Comparison of ENCODE assay signal across 25 cellular contexts in the genomic region with DNA sequence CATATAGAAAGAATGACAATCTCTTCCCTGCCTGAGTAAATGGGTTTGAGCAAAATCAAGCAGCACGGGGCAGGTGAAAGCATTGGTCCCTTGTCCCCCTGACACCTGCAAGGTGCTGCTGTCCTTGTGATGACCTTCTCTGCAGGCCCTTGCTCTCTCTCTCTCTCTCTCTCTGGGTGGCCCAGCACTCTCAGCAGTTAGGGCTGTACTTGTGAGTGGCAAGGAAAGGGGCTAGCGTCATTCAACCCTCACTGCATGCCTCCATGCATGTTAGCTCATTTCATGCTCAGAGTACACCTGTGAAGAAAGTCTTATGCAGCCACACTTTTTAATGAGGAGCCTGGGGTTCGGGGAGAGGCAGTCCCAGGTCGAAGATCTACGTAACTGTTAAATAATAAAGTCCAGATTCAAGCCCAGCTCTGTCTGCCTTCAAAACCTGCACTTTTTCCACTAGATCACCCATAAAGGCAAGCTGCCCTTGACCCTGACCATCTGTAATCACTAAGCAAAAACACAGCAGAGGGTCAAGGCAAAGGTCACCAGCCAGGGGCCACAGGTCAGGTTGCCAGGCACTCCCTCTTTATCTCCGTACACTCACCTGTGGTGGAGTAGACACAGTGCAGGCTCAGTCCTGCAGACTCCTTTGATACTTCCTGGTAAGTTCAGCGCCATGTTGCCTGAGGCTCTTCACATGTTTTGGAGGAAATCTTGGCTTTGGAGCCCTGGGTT.
"Had no signal": no experiment of that assay in that cellular context is flagged by ENCODE, and none has a peak within 500 bp of the region (broad histone marks: within the 10 kb centered on the region; RNA-seq: fewer than 3 reads in every experiment).

No MANE protein-coding gene starts in this region.

- ATAC-seq: activated CD8-positive, alpha-beta T cell treated with anti-CD3 and anti-CD28 coated beads for 36 hours; activated naive CD4-positive, alpha-beta T cell treated with anti-CD3 and anti-CD28 coated beads, Interleukin-2, amount 50 U/mL, for 72 hours; lower lobe of right lung; mucosa of descending colon; upper lobe of right lung had no signal

- H3K36me3 ChIP-seq: gastroesophageal sphincter, lower lobe of right lung, neutrophil, upper lobe of right lung had no signal

- H3K27ac ChIP-seq: coronary artery, gastroesophageal sphincter, lower lobe of right lung, neutrophil, skin epidermis, upper lobe of right lung had no signal

- H3K4me1 ChIP-seq: lower lobe of right lung had no signal

- H3K4me1 Mint-ChIP-seq: stimulated activated effector memory CD8-positive, alpha-beta T cell treated with anti-CD3 and anti-CD28 coated beads, Interleukin-12 subunit alpha, Interleukin-12 subunit beta, amount 100 ng/mL, for 72 hours had no signal

- H3K36me3 Mint-ChIP-seq: activated naive CD4-positive, alpha-beta T cell treated with anti-CD3 and anti-CD28 coated beads, Interleukin-2, amount 50 U/mL, for 72 hours; stimulated activated effector memory CD8-positive, alpha-beta T cell treated with anti-CD3 and anti-CD28 coated beads, Interleukin-12 subunit alpha, Interleukin-12 subunit beta, amount 100 ng/mL, for 72 hours had no signal

- H3K4me3 Mint-ChIP-seq: activated B cell treated with CpG ODN at 0.5 μM for 24 hours; activated CD8-positive, alpha-beta T cell treated with anti-CD3 and anti-CD28 coated beads for 36 hours; activated T-cell treated with anti-CD3 and anti-CD28 coated beads, Interleukin-2, amount 50 U/mL, for 72 hours; nephron; stimulated activated effector memory CD8-positive, alpha-beta T cell treated with anti-CD3 and anti-CD28 coated beads, Interleukin-12 subunit alpha, Interleukin-12 subunit beta, amount 100 ng/mL, for 72 hours; stimulated activated naive CD8-positive, alpha-beta T cell treated with anti-CD3 and anti-CD28 coated beads, Interleukin-15, Interleukin-2, amounts not matched to agents 100 ng/mL and 50 ng/mL, for 24 hours; T-helper 2 cell treated with Interferon-gamma antibody and Interleukin-4, amounts not matched to agents 5 μg/mL and 100 μg/mL, for 36 hours had no signal

- DNase-seq: activated B cell treated with CpG ODN at 0.5 μM for 24 hours; activated CD4-positive, alpha-beta T cell treated with anti-CD3 and anti-CD28 coated beads, Interleukin-2, amount 50 U/mL, for 1 hour; activated CD8-positive, alpha-beta T cell treated with anti-CD3 and anti-CD28 coated beads for 36 hours; activated naive CD4-positive, alpha-beta T cell; activated T-cell treated with anti-CD3 and anti-CD28 coated beads for 4 hours; activated T-cell treated with anti-CD3 and anti-CD28 coated beads, Interleukin-2, amount 50 U/mL, for 72 hours; anterior cingulate cortex; dorsolateral prefrontal cortex; effector memory CD4-positive, alpha-beta T cell; lower lobe of right lung; mesenchymal stem cell; mucosa of descending colon; stimulated activated CD4-positive, alpha-beta T cell treated with anti-CD3 and anti-CD28 coated beads, Interleukin-12 subunit alpha, Interleukin-12 subunit beta, amount 100 ng/mL, for 4 hours; stimulated activated CD4-positive, alpha-beta T cell treated with anti-CD3 and anti-CD28 coated beads, Interleukin-4, amount 100 ng/mL, for 24 hours; T-helper 1 cell; upper lobe of right lung had no signal

- H3K27ac Mint-ChIP-seq: activated B cell treated with CpG ODN at 0.5 μM for 24 hours; activated CD8-positive, alpha-beta T cell treated with anti-CD3 and anti-CD28 coated beads for 36 hours; activated naive CD4-positive, alpha-beta T cell treated with anti-CD3 and anti-CD28 coated beads, Interleukin-2, amount 50 U/mL, for 72 hours; activated T-cell treated with anti-CD3 and anti-CD28 coated beads, Interleukin-2, amount 50 U/mL, for 72 hours; nephron; stimulated activated effector memory CD8-positive, alpha-beta T cell treated with anti-CD3 and anti-CD28 coated beads, Interleukin-12 subunit alpha, Interleukin-12 subunit beta, amount 100 ng/mL, for 72 hours; stimulated activated naive CD8-positive, alpha-beta T cell treated with anti-CD3 and anti-CD28 coated beads, Interleukin-15, Interleukin-2, amounts not matched to agents 100 ng/mL and 50 ng/mL, for 24 hours; T-helper 2 cell treated with Interferon-gamma antibody and Interleukin-4, amounts not matched to agents 5 μg/mL and 100 μg/mL, for 36 hours had no signal

- H3K4me3 ChIP-seq: coronary artery, dorsolateral prefrontal cortex, gastroesophageal sphincter, lower lobe of right lung, mucosa of descending colon, skin epidermis, upper lobe of right lung had no signal

- H3K9me3 ChIP-seq: gastroesophageal sphincter, lower lobe of right lung, mucosa of descending colon, neutrophil, upper lobe of right lung had no signal

- H3K9me3 Mint-ChIP-seq: activated B cell treated with CpG ODN at 0.5 μM for 24 hours; activated CD8-positive, alpha-beta T cell treated with anti-CD3 and anti-CD28 coated beads for 36 hours; activated naive CD4-positive, alpha-beta T cell treated with anti-CD3 and anti-CD28 coated beads, Interleukin-2, amount 50 U/mL, for 72 hours; activated T-cell treated with anti-CD3 and anti-CD28 coated beads, Interleukin-2, amount 50 U/mL, for 72 hours; nephron; stimulated activated effector memory CD8-positive, alpha-beta T cell treated with anti-CD3 and anti-CD28 coated beads, Interleukin-12 subunit alpha, Interleukin-12 subunit beta, amount 100 ng/mL, for 72 hours; stimulated activated naive CD8-positive, alpha-beta T cell treated with anti-CD3 and anti-CD28 coated beads, Interleukin-15, Interleukin-2, amounts not matched to agents 100 ng/mL and 50 ng/mL, for 24 hours; T-helper 2 cell treated with Interferon-gamma antibody and Interleukin-4, amounts not matched to agents 5 μg/mL and 100 μg/mL, for 36 hours had no signal
